10 cellular contexts compared by ENCODE assay signal in genomic region chr1:42934541-42935312, GRCh38. TPM values are rescaled to one million over a fixed set of nuclear protein-coding genes. Genes with fewer than 3 reads are reported as not detected.
DNase-seq lines count a peak whose midpoint lies in the region; ATAC-seq and TF ChIP-seq lines count a peak whose summit lies in the region.
"Had no signal": no experiment of that assay in that cellular context is flagged by ENCODE, and none has a peak within 500 bp of the region (broad histone marks: within the 10 kb centered on the region; RNA-seq: fewer than 3 reads in every experiment).

No MANE protein-coding gene starts in this region.

- peak overlapping the region; percentile 95 for H3K27ac Mint-ChIP-seq in WTC11
- no peak overlapping the region for H3K27ac Mint-ChIP-seq in endothelial cell (ENCODE audit: unreplicated experiment)

- H3K9me3 ChIP-seq in sigmoid colon = no peaks in the 10 kb centered on the region
- H3K9me3 ChIP-seq: ovary had no signal

- H3K27me3 ChIP-seq in H7 (ENCODE audit: control insufficient read depth, insufficient read depth, low read length) = no peaks in the 10 kb centered on the region
- no peaks in the 10 kb centered on the region for H3K27me3 ChIP-seq in sigmoid colon
- H3K27me3 ChIP-seq: ovary had no signal

- H3K27me3 Mint-ChIP-seq in WTC11 (ENCODE audit: low read depth) (no peaks in the 10 kb centered on the region), endothelial cell (ENCODE audit: unreplicated experiment) (peaks cover 17% of the 10 kb centered on the region)

- peaks cover 79% of the 10 kb centered on the region for H3K36me3 Mint-ChIP-seq in WTC11
- H3K36me3 Mint-ChIP-seq in endothelial cell (ENCODE audit: low read depth, unreplicated experiment) = peaks cover 61% of the 10 kb centered on the region

- no peak for TF ChIP-seq CTCF in WTC11 (IDR thresholded peaks at IDR 0.05)
- TF ChIP-seq CTCF in endothelial cell (IDR thresholded peaks at IDR 0.05; ENCODE audit: unreplicated experiment) = no peak
- TF ChIP-seq CTCF in sigmoid colon (IDR thresholded peaks at IDR 0.05) = no peak

- peaks cover 0 to 11% (median 8%) of the 10 kb centered on the region in 4 donors for H3K4me1 ChIP-seq in sigmoid colon

- no peak for TF ChIP-seq POLR2A in sigmoid colon (IDR thresholded peaks at IDR 0.05)

- POLR2A ChIA-PET in WTC11 (lab: Charles Lee) = interaction anchor here (1.1 kb wide), 1 partner anchor 139 kb away, joined by 4 read pairs; no protein-coding TSS in a partner anchor

- H3K27ac ChIP-seq in sigmoid colon = no peak overlapping the region
- H3K27ac ChIP-seq: ovary had no signal

- H3K4me3 ChIP-seq in H7 (ENCODE audit: insufficient read depth, low read depth, low read length) (no peak overlapping the region), sigmoid colon (no peak overlapping the region)
- H3K4me3 ChIP-seq: ovary had no signal

- H3K4me3 Mint-ChIP-seq in WTC11 (no peak overlapping the region), endothelial cell (ENCODE audit: unreplicated experiment) (peak overlapping the region; percentile 50)

- WGBS in sigmoid colon, 2 donors = 92 to 93% methylated on average over 20 of the region's 20 CpGs

- DNase-seq in H7 (peak; percentile 11), WTC11 (ENCODE audit: low spot score) (no peak), endothelial cell (ENCODE audit: low spot score) (no peak), sigmoid colon (peak; percentile 55), LoVo (ENCODE audit: low spot score) (no peak), left ventricle myocardium superior (no peak), ureter (ENCODE audit: low spot score) (no peak)
- no peak for DNase-seq in stimulated activated CD4-positive, alpha-beta T cell treated with anti-CD3 and anti-CD28 coated beads, Interleukin-4, amount 100 ng/mL, for 24 hours
- DNase-seq: NCI-H524 treated with DMSO at 0.1 percent for 48 hours had no signal

- intact Hi-C loops in sigmoid colon (cut with DNase I) (no loop called here), left ventricle myocardium superior (cut with micrococcal nuclease) (no loop called here)

- CTCF ChIA-PET in WTC11 (lab: Charles Lee) = interaction anchor here (4.8 kb wide), 1 partner anchor 139 kb away, joined by 33 read pairs; no protein-coding TSS in a partner anchor

- peaks cover 81% of the 10 kb centered on the region for H3K4me1 Mint-ChIP-seq in WTC11
- peaks cover 56% of the 10 kb centered on the region for H3K4me1 Mint-ChIP-seq in endothelial cell (ENCODE audit: unreplicated experiment)

- ATAC-seq in WTC11 (no peak), left ventricle myocardium superior (no peak)

- no peak for TF ChIP-seq EP300 in sigmoid colon (IDR thresholded peaks at IDR 0.05)

- H3K9me3 Mint-ChIP-seq in WTC11 (no peaks in the 10 kb centered on the region), endothelial cell (ENCODE audit: unreplicated experiment) (no peaks in the 10 kb centered on the region)

- peaks cover 61% of the 10 kb centered on the region for H3K36me3 ChIP-seq in H7 (replicated peaks; ENCODE audit: control insufficient read depth, insufficient read depth, low read length)
- peaks cover 0 to 10% (median 5%) of the 10 kb centered on the region in 4 donors for H3K36me3 ChIP-seq in sigmoid colon
- H3K36me3 ChIP-seq: ovary had no signal

TF ChIP-seq in WTC11, 78 proteins besides CTCF, POLR2A, EP300 and RAD21:
- TF ChIP-seq ETV6 (CRISPR knock-in tag; IDR thresholded peaks at IDR 0.05) (no peak), EMX1 (CRISPR knock-in tag; IDR thresholded peaks at IDR 0.05) (no peak), TEAD1 (CRISPR knock-in tag; IDR thresholded peaks at IDR 0.05) (no peak), MAX (CRISPR knock-in tag; IDR thresholded peaks at IDR 0.05) (no peak), ZMAT4 (CRISPR knock-in tag; IDR thresholded peaks at IDR 0.05) (no peak; the same call in 1 of the 2 replicates)

RNA-seq across cellular contexts. Expression of gene SLC2A1, which starts 23.9 kb away (rescaled TPM):
- 90.9 and 93.7 TPM in 2 replicates for total RNA-seq in H7 (2014; rRNA removed; shearing (Covaris generic))
- 215 to 415 TPM (median 396 TPM) in 3 replicates for total RNA-seq in WTC11 (2021)
- 511 TPM for total RNA-seq in endothelial cell (ENCODE audit: unreplicated experiment)
- 10 to 100 TPM in 3 of 4 donors, 1 to 10 TPM in 1; 7.7 to 33.5 (median 15.3) TPM for total RNA-seq in sigmoid colon
- 10 to 100 TPM in 1 of 3 donors, 1 to 10 TPM in 2; 4.2 to 44.9 (median 8.8) TPM for polyA plus RNA-seq in sigmoid colon
- total RNA-seq in left ventricle myocardium superior = 38.5 TPM
- total RNA-seq in ureter = 246 TPM

Comparison
In these comparisons a context has a peak if more than half of its experiments do, and no peak if none do; other contexts are left out.
1. DNase-seq: peak in H7 (single experiment) and sigmoid colon (single experiment); none in WTC11 (single experiment), endothelial cell (single experiment), LoVo (single experiment), left ventricle myocardium superior (single experiment), stimulated activated CD4-positive, alpha-beta T cell treated with anti-CD3 and anti-CD28 coated beads, Interleukin-4, amount 100 ng/mL, for 24 hours (single experiment) and ureter (single experiment).